Comparison of ENCODE assay signal across 1 cellular context in the genomic region with DNA sequence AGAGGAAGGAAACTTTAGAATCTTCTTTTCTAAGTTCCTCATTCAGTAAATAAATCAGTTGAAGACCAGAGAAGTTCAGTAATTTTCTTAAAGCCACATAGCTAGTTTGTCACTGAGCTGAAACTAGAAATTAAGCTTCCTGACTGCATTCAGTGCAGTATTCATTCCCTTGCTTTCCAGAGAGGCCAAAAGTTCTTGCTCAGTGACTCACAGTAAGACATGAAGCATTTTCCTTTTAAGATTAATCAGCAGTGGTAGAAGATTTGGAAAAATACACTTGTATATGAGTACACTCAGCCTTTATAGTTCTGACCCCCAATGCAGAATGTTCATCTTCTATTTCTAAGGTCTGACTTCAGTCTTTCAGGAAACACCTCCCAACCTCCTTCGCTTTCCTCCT.
TF ChIP-seq lines count a peak whose summit lies in the region.

No MANE protein-coding gene starts in this region.

TF ChIP-seq in HCT116, 20 proteins besides CTCF, POLR2A, EP300 and RAD21 (continued from another document):
- TF ChIP-seq, protein P1, sequence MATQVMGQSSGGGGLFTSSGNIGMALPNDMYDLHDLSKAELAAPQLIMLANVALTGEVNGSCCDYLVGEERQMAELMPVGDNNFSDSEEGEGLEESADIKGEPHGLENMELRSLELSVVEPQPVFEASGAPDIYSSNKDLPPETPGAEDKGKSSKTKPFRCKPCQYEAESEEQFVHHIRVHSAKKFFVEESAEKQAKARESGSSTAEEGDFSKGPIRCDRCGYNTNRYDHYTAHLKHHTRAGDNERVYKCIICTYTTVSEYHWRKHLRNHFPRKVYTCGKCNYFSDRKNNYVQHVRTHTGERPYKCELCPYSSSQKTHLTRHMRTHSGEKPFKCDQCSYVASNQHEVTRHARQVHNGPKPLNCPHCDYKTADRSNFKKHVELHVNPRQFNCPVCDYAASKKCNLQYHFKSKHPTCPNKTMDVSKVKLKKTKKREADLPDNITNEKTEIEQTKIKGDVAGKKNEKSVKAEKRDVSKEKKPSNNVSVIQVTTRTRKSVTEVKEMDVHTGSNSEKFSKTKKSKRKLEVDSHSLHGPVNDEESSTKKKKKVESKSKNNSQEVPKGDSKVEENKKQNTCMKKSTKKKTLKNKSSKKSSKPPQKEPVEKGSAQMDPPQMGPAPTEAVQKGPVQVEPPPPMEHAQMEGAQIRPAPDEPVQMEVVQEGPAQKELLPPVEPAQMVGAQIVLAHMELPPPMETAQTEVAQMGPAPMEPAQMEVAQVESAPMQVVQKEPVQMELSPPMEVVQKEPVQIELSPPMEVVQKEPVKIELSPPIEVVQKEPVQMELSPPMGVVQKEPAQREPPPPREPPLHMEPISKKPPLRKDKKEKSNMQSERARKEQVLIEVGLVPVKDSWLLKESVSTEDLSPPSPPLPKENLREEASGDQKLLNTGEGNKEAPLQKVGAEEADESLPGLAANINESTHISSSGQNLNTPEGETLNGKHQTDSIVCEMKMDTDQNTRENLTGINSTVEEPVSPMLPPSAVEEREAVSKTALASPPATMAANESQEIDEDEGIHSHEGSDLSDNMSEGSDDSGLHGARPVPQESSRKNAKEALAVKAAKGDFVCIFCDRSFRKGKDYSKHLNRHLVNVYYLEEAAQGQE (IDR thresholded peaks at IDR 0.05; ENCODE audit: low read depth), result no peak
- TF ChIP-seq, protein P2, sequence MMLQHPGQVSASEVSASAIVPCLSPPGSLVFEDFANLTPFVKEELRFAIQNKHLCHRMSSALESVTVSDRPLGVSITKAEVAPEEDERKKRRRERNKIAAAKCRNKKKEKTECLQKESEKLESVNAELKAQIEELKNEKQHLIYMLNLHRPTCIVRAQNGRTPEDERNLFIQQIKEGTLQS (IDR thresholded peaks at IDR 0.05), result no peak
- peak; percentile 65 for TF ChIP-seq JUND (IDR thresholded peaks at IDR 0.05)
- TF ChIP-seq, protein P3, sequence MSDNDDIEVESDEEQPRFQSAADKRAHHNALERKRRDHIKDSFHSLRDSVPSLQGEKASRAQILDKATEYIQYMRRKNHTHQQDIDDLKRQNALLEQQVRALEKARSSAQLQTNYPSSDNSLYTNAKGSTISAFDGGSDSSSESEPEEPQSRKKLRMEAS (IDR thresholded peaks at IDR 0.05), result 0 out of 2 replicates have a peak, but pooled peaks have one; percentile 12
